Comparison of ENCODE assay signal across 20 cellular contexts in genomic region chr2:84454581-84454980, GRCh38. TPM values are rescaled to one million over a fixed set of nuclear protein-coding genes. Genes with fewer than 3 reads are reported as not detected.
DNase-seq lines count a peak whose midpoint lies in the region; ATAC-seq lines count a peak whose summit lies in the region.
"Had no signal": no experiment of that assay in that cellular context is flagged by ENCODE, and none has a peak within 500 bp of the region (broad histone marks: within the 10 kb centered on the region; RNA-seq: fewer than 3 reads in every experiment).

No MANE protein-coding gene starts in this region.

- ATAC-seq in activated CD8-positive, alpha-beta memory T cell treated with anti-CD3 and anti-CD28 coated beads, Interleukin-2, amount 10 ng/mL, durations not matched to agents 7 days and 5 days = no peak
- peak; percentile 76 for ATAC-seq in stimulated activated naive CD8-positive, alpha-beta T cell treated with anti-CD3 and anti-CD28 coated beads, Interleukin-15, amount 100 ng/mL, for 72 hours
- no peak for ATAC-seq in stimulated activated naive CD8-positive, alpha-beta T cell treated with anti-CD3 and anti-CD28 coated beads, Interleukin-15, Interleukin-2, amounts not matched to agents 100 U/mL and 50 U/mL, for 24 hours

- no peaks in the 10 kb centered on the region for H3K27me3 ChIP-seq in Karpas-422 (ENCODE audit: low read length)

- no peaks in the 10 kb centered on the region for H3K9me3 Mint-ChIP-seq in activated CD8-positive, alpha-beta memory T cell treated with anti-CD3 and anti-CD28 coated beads, Interleukin-2, amount 10 ng/mL, durations not matched to agents 7 days and 5 days (ENCODE audit: low read depth)
- no peaks in the 10 kb centered on the region for H3K9me3 Mint-ChIP-seq in stimulated activated naive CD8-positive, alpha-beta T cell treated with anti-CD3 and anti-CD28 coated beads, Interleukin-15, amount 100 ng/mL, for 72 hours
- H3K9me3 Mint-ChIP-seq: HFFc6 had no signal

- no peaks in the 10 kb centered on the region for H3K9me3 ChIP-seq in Karpas-422 (ENCODE audit: low read length)
- H3K9me3 ChIP-seq: HAP-1 had no signal

- CTCF ChIA-PET in activated CD8-positive, alpha-beta memory T cell treated with anti-CD3 and anti-CD28 coated beads, Interleukin-2, amount 10 ng/mL, durations not matched to agents 7 days and 5 days (lab: Charles Lee) = no interaction called here

- peak overlapping the region; percentile 57 for H3K27ac Mint-ChIP-seq in activated CD8-positive, alpha-beta memory T cell treated with anti-CD3 and anti-CD28 coated beads, Interleukin-2, amount 10 ng/mL, durations not matched to agents 7 days and 5 days
- H3K27ac Mint-ChIP-seq in stimulated activated naive CD8-positive, alpha-beta T cell treated with anti-CD3 and anti-CD28 coated beads, Interleukin-15, amount 100 ng/mL, for 72 hours = peak overlapping the region; percentile 88 to 90
- H3K27ac Mint-ChIP-seq: HFFc6 had no signal

- no peaks in the 10 kb centered on the region for H4K20me1 ChIP-seq in Karpas-422 (ENCODE audit: insufficient read depth, low read depth, low read length)

- H3K9ac ChIP-seq in Karpas-422 (ENCODE audit: low read length) = no peak overlapping the region
- H3K9ac ChIP-seq: KMS-11 had no signal

- no peak for DNase-seq in activated CD8-positive, alpha-beta memory T cell treated with anti-CD3 and anti-CD28 coated beads, Interleukin-2, amount 10 ng/mL, durations not matched to agents 7 days and 5 days
- no peak for DNase-seq in activated CD8-positive, alpha-beta memory T cell treated with anti-CD3 and anti-CD28 coated beads for 24 hours
- peak; percentile 19 to 42 for DNase-seq in stimulated activated naive CD8-positive, alpha-beta T cell treated with anti-CD3 and anti-CD28 coated beads, Interleukin-15, amount 100 ng/mL, for 72 hours
- no peak for DNase-seq in stimulated activated naive CD8-positive, alpha-beta T cell treated with anti-CD3 and anti-CD28 coated beads, Interleukin-15, Interleukin-2, amounts not matched to agents 100 U/mL and 50 U/mL, for 24 hours
- DNase-seq in amniotic epithelial cell (ENCODE audit: low read depth) (peak; percentile 31), Karpas-422 (no peak), NCI-H226 (no peak)
- DNase-seq: DMS53, GOT3, HFFc6, NCI-H1092 treated with DMSO at 0.1 percent for 48 hours, NCI-H1436, NCI-H187, NCI-H2171 treated with DMSO at 0.1 percent for 48 hours, NCI-H524, NCI-H748 treated with DMSO at 0.1 percent for 48 hours, SIG-M5 had no signal

- H3K27me3 Mint-ChIP-seq in activated CD8-positive, alpha-beta memory T cell treated with anti-CD3 and anti-CD28 coated beads, Interleukin-2, amount 10 ng/mL, durations not matched to agents 7 days and 5 days = no peaks in the 10 kb centered on the region
- H3K27me3 Mint-ChIP-seq in stimulated activated naive CD8-positive, alpha-beta T cell treated with anti-CD3 and anti-CD28 coated beads, Interleukin-15, amount 100 ng/mL, for 72 hours = no peaks in the 10 kb centered on the region

- peaks cover 90% of the 10 kb centered on the region for H3K79me2 ChIP-seq in Karpas-422 (ENCODE audit: low read length)

- H3K36me3 Mint-ChIP-seq in activated CD8-positive, alpha-beta memory T cell treated with anti-CD3 and anti-CD28 coated beads, Interleukin-2, amount 10 ng/mL, durations not matched to agents 7 days and 5 days = peaks cover 7% of the 10 kb centered on the region

- H3K4me3 Mint-ChIP-seq in activated CD8-positive, alpha-beta memory T cell treated with anti-CD3 and anti-CD28 coated beads, Interleukin-2, amount 10 ng/mL, durations not matched to agents 7 days and 5 days = no peak overlapping the region
- peak overlapping the region in 1 of 2 donors; percentile 63 for H3K4me3 Mint-ChIP-seq in stimulated activated naive CD8-positive, alpha-beta T cell treated with anti-CD3 and anti-CD28 coated beads, Interleukin-15, amount 100 ng/mL, for 72 hours
- H3K4me3 Mint-ChIP-seq: HFFc6 had no signal

- no peak overlapping the region for H3K27ac ChIP-seq in Karpas-422 (ENCODE audit: low read length)
- H3K27ac ChIP-seq: KMS-11, SK-N-MC had no signal

- H3K36me3 ChIP-seq in Karpas-422 (ENCODE audit: insufficient read depth, low read length) = no peaks in the 10 kb centered on the region

- H3K4me1 Mint-ChIP-seq in activated CD8-positive, alpha-beta memory T cell treated with anti-CD3 and anti-CD28 coated beads, Interleukin-2, amount 10 ng/mL, durations not matched to agents 7 days and 5 days = peaks cover 43% of the 10 kb centered on the region
- peaks cover 74% of the 10 kb centered on the region for H3K4me1 Mint-ChIP-seq in stimulated activated naive CD8-positive, alpha-beta T cell treated with anti-CD3 and anti-CD28 coated beads, Interleukin-15, amount 100 ng/mL, for 72 hours

- H3K4me2 ChIP-seq in Karpas-422 (ENCODE audit: low read depth, low read length, poor library complexity, severe bottlenecking) = no peak overlapping the region

- H3K9me2 ChIP-seq in Karpas-422 (replicated peaks; ENCODE audit: insufficient read depth, low read length) = no peaks in the 10 kb centered on the region

- no peak overlapping the region for H3K4me3 ChIP-seq in Karpas-422 (ENCODE audit: low read length)
- H3K4me3 ChIP-seq: HAP-1, SK-N-MC had no signal

- H2AFZ ChIP-seq in Karpas-422 (ENCODE audit: low read length) = no peak overlapping the region

- peaks cover 41% of the 10 kb centered on the region for H3K4me1 ChIP-seq in Karpas-422 (ENCODE audit: low read length)

RNA-seq across cellular contexts. Expression of gene SUCLG1, which starts 4.5 kb away (rescaled TPM):
- 10 to 100 TPM; 72.3 to 76.2 TPM for total RNA-seq in activated CD8-positive, alpha-beta memory T cell treated with anti-CD3 and anti-CD28 coated beads, Interleukin-2, amount 10 ng/mL, durations not matched to agents 7 days and 5 days
- total RNA-seq in Karpas-422 (2014; rRNA removed; shearing (Covaris generic); ENCODE audit: low replicate concordance) = 112 and 148 TPM in 2 replicates

Comparison
In these comparisons a context has a peak if more than half of its experiments do, and no peak if none do; other contexts are left out.
1. DNase-seq: peak in stimulated activated naive CD8-positive, alpha-beta T cell treated with anti-CD3 and anti-CD28 coated beads, Interleukin-15, amount 100 ng/mL, for 72 hours (2 of 2) and amniotic epithelial cell (single experiment); none in activated CD8-positive, alpha-beta memory T cell treated with anti-CD3 and anti-CD28 coated beads, Interleukin-2, amount 10 ng/mL, durations not matched to agents 7 days and 5 days (single experiment), activated CD8-positive, alpha-beta memory T cell treated with anti-CD3 and anti-CD28 coated beads for 24 hours (single experiment), stimulated activated naive CD8-positive, alpha-beta T cell treated with anti-CD3 and anti-CD28 coated beads, Interleukin-15, Interleukin-2, amounts not matched to agents 100 U/mL and 50 U/mL, for 24 hours (single experiment), Karpas-422 (single experiment) and NCI-H226 (single experiment).